In genomic region chr6:138528137-138528536, GRCh38 we compare ENCODE assay signal across 1 cellular context.
TF ChIP-seq lines count a peak whose summit lies in the region.

No MANE protein-coding gene starts in this region.

TF ChIP-seq in WTC11, 78 proteins besides CTCF, POLR2A, EP300 and RAD21 (continued from another document):
- no peak for TF ChIP-seq STAT6 (CRISPR knock-in tag; conservative IDR thresholded peaks at IDR 0.05; ENCODE audit: low read depth)
- TF ChIP-seq CBFB (CRISPR knock-in tag; IDR thresholded peaks at IDR 0.05; ENCODE audit: low read depth): no peak
- TF ChIP-seq SP1 (CRISPR knock-in tag; conservative IDR thresholded peaks at IDR 0.05): no peak
- TF ChIP-seq ZNF416 (CRISPR knock-in tag; IDR thresholded peaks at IDR 0.05): no peak
- TF ChIP-seq MYBL2 (CRISPR knock-in tag; IDR thresholded peaks at IDR 0.05): no peak
